15 cellular contexts compared by ENCODE assay signal in genomic region chr2:42252464-42252863, GRCh38.
A peak's percentile ranks its signal among the peaks of the same experiment; 100 is the strongest.
DNase-seq lines count a peak whose midpoint lies in the region; ATAC-seq and TF ChIP-seq lines count a peak whose summit lies in the region.
"Had no signal": no experiment of that assay in that cellular context is flagged by ENCODE, and none has a peak within 500 bp of the region (broad histone marks: within the 10 kb centered on the region; RNA-seq: fewer than 3 reads in every experiment).

No MANE protein-coding gene starts in this region.

- peaks cover 50% of the 10 kb centered on the region for H3K36me3 Mint-ChIP-seq in effector memory CD8-positive, alpha-beta T cell (ENCODE audit: insufficient read depth)
- H3K36me3 Mint-ChIP-seq in stimulated activated memory B cell treated with anti-CD40 and anti-IgM and Interleukin-4, amounts not matched to agents 10 μg/mL and 1 μg/mL and 100 μg/mL, for 72 hours: peaks cover 48% of the 10 kb centered on the region

- H3K4me1 Mint-ChIP-seq in effector memory CD8-positive, alpha-beta T cell (ENCODE audit: low read depth in 2 of 2): peaks cover 39 to 67% of the 10 kb centered on the region in 2 donors
- H3K4me1 Mint-ChIP-seq in stimulated activated memory B cell treated with anti-CD40 and anti-IgM and Interleukin-4, amounts not matched to agents 10 μg/mL and 1 μg/mL and 100 μg/mL, for 72 hours: peaks cover 65% of the 10 kb centered on the region

- H3K9me3 Mint-ChIP-seq in effector memory CD8-positive, alpha-beta T cell: no peaks in the 10 kb centered on the region
- no peaks in the 10 kb centered on the region for H3K9me3 Mint-ChIP-seq in stimulated activated memory B cell treated with anti-CD40 and anti-IgM and Interleukin-4, amounts not matched to agents 10 μg/mL and 1 μg/mL and 100 μg/mL, for 72 hours
- H3K9me3 Mint-ChIP-seq: natural killer cell treated with Interleukin-12 subunit alpha and Interleukin-12 subunit beta and Interleukin-15 and Interleukin-18, amount 100 ng/mL, for 72 hours had no signal

- TF ChIP-seq POLR2A in erythroblast (IDR thresholded peaks at IDR 0.05; ENCODE audit: low read length): no peak

- H3K27me3 Mint-ChIP-seq in effector memory CD8-positive, alpha-beta T cell: no peaks in the 10 kb centered on the region
- H3K27me3 Mint-ChIP-seq in stimulated activated memory B cell treated with anti-CD40 and anti-IgM and Interleukin-4, amounts not matched to agents 10 μg/mL and 1 μg/mL and 100 μg/mL, for 72 hours: no peaks in the 10 kb centered on the region
- H3K27me3 Mint-ChIP-seq: natural killer cell treated with Interleukin-12 subunit alpha and Interleukin-12 subunit beta and Interleukin-15 and Interleukin-18, amount 100 ng/mL, for 72 hours had no signal

- no peak for TF ChIP-seq CTCF in brain microvascular endothelial cell (IDR thresholded peaks at IDR 0.05; ENCODE audit: low read depth, low read length, missing control alignments)

- no peak overlapping the region for H3K4me3 ChIP-seq in brain microvascular endothelial cell (ENCODE audit: low read depth, low read length)
- H3K4me3 ChIP-seq: lung had no signal

- in situ Hi-C loops in SK-MEL-5 (cut with HindIII; ENCODE audit: low pct_unique_long_range_greater_than_20kb, low sequenced_read_pairs) (no loop called here), brain microvascular endothelial cell (cut with HindIII; ENCODE audit: low pct_ligation_motif_present, low sequenced_read_pairs) (no loop called here)

- no peak overlapping the region for H3K27ac ChIP-seq in brain microvascular endothelial cell

- no peaks in the 10 kb centered on the region for H3K36me3 ChIP-seq in brain microvascular endothelial cell (replicated peaks)

- no peaks in the 10 kb centered on the region for H3K27me3 ChIP-seq in brain microvascular endothelial cell (replicated peaks)
- H3K27me3 ChIP-seq: BE2C had no signal

- DNase-seq in stimulated activated CD4-positive, alpha-beta T cell treated with anti-CD3 and anti-CD28 coated beads, Interleukin-15, amount 100 ng/mL, for 24 hours: peak; percentile 39
- DNase-seq in stimulated activated CD4-positive, alpha-beta T cell treated with anti-CD3 and anti-CD28 coated beads, Interleukin-12 subunit alpha, Interleukin-12 subunit beta, amount 100 ng/mL, for 4 hours: no peak
- DNase-seq in SK-MEL-5 (ENCODE audit: low read depth, low spot score) (peak; percentile 86), erythroblast (lab: John Stamatoyannopoulos, UW) (no peak), brain microvascular endothelial cell (no peak)
- DNase-seq in effector memory CD8-positive, alpha-beta T cell: no peak
- DNase-seq: activated CD4-positive, CD25-positive, alpha-beta regulatory T cell; BE2C; NCI-H1436 treated with DMSO at 0.1 percent for 48 hours; trophoblast cell had no signal

- peak; percentile 38 for ATAC-seq in effector memory CD8-positive, alpha-beta T cell (replicated peaks)
- ATAC-seq in stimulated activated memory B cell treated with anti-CD40 and anti-IgM and Interleukin-4, amounts not matched to agents 10 μg/mL and 1 μg/mL and 100 μg/mL, for 72 hours: no peak
- ATAC-seq in GM19328 (IDR thresholded peaks at IDR 0.05; ENCODE audit: unreplicated experiment): no peak
- ATAC-seq: esophagus mucosa; natural killer cell treated with Interleukin-12 subunit alpha and Interleukin-12 subunit beta and Interleukin-15 and Interleukin-18, amount 100 ng/mL, for 72 hours had no signal

- H3K4me3 Mint-ChIP-seq in effector memory CD8-positive, alpha-beta T cell: peak overlapping the region in 1 of 2 donors; percentile 47
- H3K4me3 Mint-ChIP-seq in stimulated activated memory B cell treated with anti-CD40 and anti-IgM and Interleukin-4, amounts not matched to agents 10 μg/mL and 1 μg/mL and 100 μg/mL, for 72 hours: no peak overlapping the region
- H3K4me3 Mint-ChIP-seq: natural killer cell treated with Interleukin-12 subunit alpha and Interleukin-12 subunit beta and Interleukin-15 and Interleukin-18, amount 100 ng/mL, for 72 hours had no signal

- peak overlapping the region; percentile 5 to 19 for H3K27ac Mint-ChIP-seq in effector memory CD8-positive, alpha-beta T cell
- peak overlapping the region; percentile 81 for H3K27ac Mint-ChIP-seq in stimulated activated memory B cell treated with anti-CD40 and anti-IgM and Interleukin-4, amounts not matched to agents 10 μg/mL and 1 μg/mL and 100 μg/mL, for 72 hours
- H3K27ac Mint-ChIP-seq: natural killer cell treated with Interleukin-12 subunit alpha and Interleukin-12 subunit beta and Interleukin-15 and Interleukin-18, amount 100 ng/mL, for 72 hours had no signal

Comparison
In these comparisons a context has a peak if more than half of its experiments do, and no peak if none do; other contexts are left out.
1. DNase-seq: peak in stimulated activated CD4-positive, alpha-beta T cell treated with anti-CD3 and anti-CD28 coated beads, Interleukin-15, amount 100 ng/mL, for 24 hours (single experiment) and SK-MEL-5 (single experiment); none in stimulated activated CD4-positive, alpha-beta T cell treated with anti-CD3 and anti-CD28 coated beads, Interleukin-12 subunit alpha, Interleukin-12 subunit beta, amount 100 ng/mL, for 4 hours (single experiment), effector memory CD8-positive, alpha-beta T cell (0 of 3), erythroblast (0 of 2) and brain microvascular endothelial cell (single experiment).